9 cellular contexts compared by ENCODE assay signal in the genomic region with DNA sequence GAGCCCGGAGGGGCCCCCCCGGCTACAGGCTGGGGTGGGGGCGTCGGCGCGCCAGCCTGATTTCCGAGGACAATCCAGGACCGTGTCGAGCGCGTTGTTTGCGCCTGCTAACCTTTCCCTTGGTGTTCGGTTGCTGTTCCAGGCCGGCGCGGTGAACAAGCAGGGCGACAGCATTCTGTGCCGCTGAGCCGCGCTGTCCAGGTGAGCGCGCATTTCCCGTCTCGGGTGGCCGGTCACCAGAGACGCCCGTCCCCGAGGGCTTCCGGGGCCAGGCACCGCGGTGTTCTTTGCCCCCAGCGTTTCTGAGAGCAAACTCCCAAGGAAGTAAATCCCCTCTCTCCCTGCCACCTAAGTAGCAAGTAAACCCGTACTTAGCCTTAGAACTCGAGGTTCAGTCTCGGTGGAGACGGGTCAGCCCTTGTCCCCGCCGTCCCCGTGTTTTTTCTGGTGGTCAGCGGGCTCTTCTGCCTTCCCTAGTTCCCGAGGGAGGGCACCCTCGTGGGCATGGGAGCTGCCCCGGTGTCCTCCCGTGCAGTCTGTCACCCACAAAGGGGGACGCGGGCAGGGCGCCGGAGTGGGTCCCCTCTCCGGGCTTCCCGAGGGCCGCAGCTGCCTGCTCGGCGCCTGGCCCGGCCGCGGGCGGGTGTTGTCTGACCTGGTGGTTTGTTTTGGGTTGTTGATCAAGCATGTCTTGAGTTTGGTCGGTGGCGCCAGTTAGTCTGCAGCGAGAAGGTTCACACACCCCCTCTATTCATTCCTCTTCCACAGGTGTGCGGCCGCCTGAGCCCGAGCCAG. TPM values are rescaled to one million over a fixed set of nuclear protein-coding genes. Genes with fewer than 3 reads are reported as not detected.
DNase-seq lines count a peak whose midpoint lies in the region; ATAC-seq, FAIRE-seq and TF ChIP-seq lines count a peak whose summit lies in the region.
"Had no signal": no experiment of that assay in that cellular context is flagged by ENCODE, and none has a peak within 500 bp of the region (broad histone marks: within the 10 kb centered on the region; RNA-seq: fewer than 3 reads in every experiment).

No MANE protein-coding gene starts in this region.

- H4K20me1 ChIP-seq in endothelial cell of umbilical vein (replicated peaks; ENCODE audit: control insufficient read depth, extremely low read depth, insufficient read depth, low read length), result no peaks in the 10 kb centered on the region

- no TSS peak for BruUV-seq in endothelial cell of umbilical vein (replicated peaks; lab: Mats Ljungman, UMichigan)

- peaks cover 0 to 5% (median 5%) of the 10 kb centered on the region in 3 donors for H3K4me1 Mint-ChIP-seq in CD8-positive, alpha-beta memory T cell

- dilution Hi-C loops in endothelial cell of umbilical vein (cut with MboI; ENCODE audit: extremely low pct_ligation_motif_present, low sequenced_read_pairs), result no loop called here

- no peak for TF ChIP-seq POLR2A in endothelial cell of umbilical vein (IDR thresholded peaks at IDR 0.05; ENCODE audit: low read depth, low read length)

- H3K27me3 ChIP-seq in endothelial cell of umbilical vein (ENCODE audit: control insufficient read depth in 2 of 2, insufficient read depth in 2 of 2, low read length in 2 of 2) (peaks cover 20 to 58% of the 10 kb centered on the region in 2 experiments), mucosa of stomach (ENCODE audit: control insufficient read depth, insufficient read depth, low read length) (no peaks in the 10 kb centered on the region)
- no peaks in the 10 kb centered on the region for H3K27me3 ChIP-seq in CD8-positive, alpha-beta memory T cell (ENCODE audit: insufficient read depth, low read length, poor library complexity, severe bottlenecking)

- no peak overlapping the region for H3K27ac Mint-ChIP-seq in CD8-positive, alpha-beta memory T cell

- no peak overlapping the region for H3K27ac ChIP-seq in endothelial cell of umbilical vein (ENCODE audit: insufficient read depth, low read depth, low read length)
- no peak overlapping the region for H3K27ac ChIP-seq in CD8-positive, alpha-beta memory T cell (ENCODE audit: low read depth, low read length)

- H3K36me3 ChIP-seq in endothelial cell of umbilical vein (ENCODE audit: control insufficient read depth in 2 of 2, extremely low read depth in 1 of 2, insufficient read depth in 2 of 2, low read length in 2 of 2) (no peaks in the 10 kb centered on the region), mucosa of stomach (ENCODE audit: control insufficient read depth, insufficient read depth, low read length) (no peaks in the 10 kb centered on the region)
- no peaks in the 10 kb centered on the region for H3K36me3 ChIP-seq in CD8-positive, alpha-beta memory T cell (ENCODE audit: insufficient read depth, low read length)

- peaks cover 0 to 5% (median 0%) of the 10 kb centered on the region in 3 donors for H3K36me3 Mint-ChIP-seq in CD8-positive, alpha-beta memory T cell

- H3K4me2 ChIP-seq in endothelial cell of umbilical vein (ENCODE audit: insufficient read depth, low read length), result no peak overlapping the region

- H3K79me2 ChIP-seq in endothelial cell of umbilical vein (ENCODE audit: control insufficient read depth, insufficient read depth, low read length), result no peaks in the 10 kb centered on the region

- no peaks in the 10 kb centered on the region for H3K9me1 ChIP-seq in endothelial cell of umbilical vein (replicated peaks; ENCODE audit: control insufficient read depth, extremely low read depth, insufficient read depth, low read length)

- FAIRE-seq in endothelial cell of umbilical vein (lab: Jason Lieb, UNC), result no peak

- intact Hi-C loops in endothelial cell of umbilical vein (cut with micrococcal nuclease), result no loop called here

- H3K4me3 ChIP-seq in endothelial cell of umbilical vein (replicated peaks in 1 of 3; ENCODE audit: insufficient read depth in 1 of 3, low read depth in 1 of 3, low read length in 3 of 3) (no peak overlapping the region), mucosa of stomach (ENCODE audit: low read length) (peak overlapping the region; percentile 71)
- H3K4me3 ChIP-seq in CD8-positive, alpha-beta memory T cell (ENCODE audit: low read length), result no peak overlapping the region

- H3K27me3 Mint-ChIP-seq in CD8-positive, alpha-beta memory T cell, result peaks cover 33 to 59% of the 10 kb centered on the region in 2 donors

- CTCF ChIA-PET in endothelial cell of umbilical vein (lab: Charles Lee), result no interaction called here
- CTCF ChIA-PET in CD8-positive, alpha-beta memory T cell (lab: Charles Lee), result no interaction called here

- H3K9me3 ChIP-seq in endothelial cell of umbilical vein (replicated peaks; ENCODE audit: control insufficient read depth, insufficient read depth, low read length) (no peaks in the 10 kb centered on the region), mucosa of stomach (ENCODE audit: control insufficient read depth, low read length) (no peaks in the 10 kb centered on the region)
- H3K9me3 ChIP-seq in CD8-positive, alpha-beta memory T cell (ENCODE audit: low read length), result no peaks in the 10 kb centered on the region

- TF ChIP-seq CTCF in endothelial cell of umbilical vein (IDR thresholded peaks at IDR 0.05; ENCODE audit: extremely low read depth in 1 of 2, insufficient read depth in 1 of 2, low read depth in 1 of 2, low read length in 2 of 2), result no peak

- H3K9me3 Mint-ChIP-seq in CD8-positive, alpha-beta memory T cell, result peaks cover 0 to 13% (median 4%) of the 10 kb centered on the region in 5 donors

- no peak overlapping the region for H3K9ac ChIP-seq in endothelial cell of umbilical vein (replicated peaks; ENCODE audit: extremely low read depth, insufficient read depth, low read length)
- H3K9ac ChIP-seq in mucosa of stomach (ENCODE audit: low read length), result peak overlapping the region; percentile 91

- POLR2A ChIA-PET in endothelial cell of umbilical vein (lab: Charles Lee), result no interaction called here
- POLR2A ChIA-PET in CD8-positive, alpha-beta memory T cell (lab: Charles Lee), result no interaction called here

- H3K4me3 Mint-ChIP-seq in CD8-positive, alpha-beta memory T cell, result peak overlapping the region in 1 of 7 donors; percentile 9

- ATAC-seq in HG02938 (IDR thresholded peaks at IDR 0.05; ENCODE audit: unreplicated experiment), result no peak

- DNase-seq in activated CD4-positive, alpha-beta T cell treated with anti-CD3 and anti-CD28 coated beads for 48 hours, result peak; percentile 2
- DNase-seq in activated CD4-positive, alpha-beta T cell treated with anti-CD3 and anti-CD28 coated beads for 1 hour, result no peak
- DNase-seq in NCI-H446 treated with DMSO at 0.1 percent for 48 hours (lab: John Stamatoyannopoulos, UW) (peak; percentile 14), endothelial cell of umbilical vein (ENCODE audit: low read depth, low spot score) (no peak), AML-193 (lab: John Stamatoyannopoulos, UW) (no peak)
- no peak for DNase-seq in CD8-positive, alpha-beta memory T cell
- DNase-seq: DND-41 had no signal

- no peaks in the 10 kb centered on the region for H3K4me1 ChIP-seq in endothelial cell of umbilical vein (ENCODE audit: control insufficient read depth, extremely low read depth, insufficient read depth, low read length)
- H3K4me1 ChIP-seq in mucosa of stomach (ENCODE audit: control insufficient read depth, insufficient read depth, low read length), result no peaks in the 10 kb centered on the region
- no peaks in the 10 kb centered on the region for H3K4me1 ChIP-seq in CD8-positive, alpha-beta memory T cell (ENCODE audit: insufficient read depth, low read length)

- H2AFZ ChIP-seq in endothelial cell of umbilical vein (ENCODE audit: low read depth, low read length), result no peak overlapping the region

TF ChIP-seq in endothelial cell of umbilical vein, 7 proteins besides CTCF, POLR2A, EP300 and RAD21:
- no peak for TF ChIP-seq GATA2 (IDR thresholded peaks at IDR 0.05; ENCODE audit: insufficient read depth, insufficient read length, low read depth, low read length)
- peak; percentile 83 for TF ChIP-seq EZH2 (IDR thresholded peaks at IDR 0.05; ENCODE audit: borderline replicate concordance, low read depth, low read length, severe bottlenecking)

RNA-seq across cellular contexts. Expression of gene ID4, which starts 1.5 kb away (rescaled TPM):
- total RNA-seq in endothelial cell of umbilical vein, result not detected in 2 replicates
- polyA plus RNA-seq in endothelial cell of umbilical vein, result not detected in 2 replicates
- not detected in 2 replicates for polyA plus RNA-seq in endothelial cell of umbilical vein (2011; cell fraction: cytosol; rRNA removed)
- polyA plus RNA-seq in endothelial cell of umbilical vein (2011; cell fraction: nucleus; rRNA removed), result not detected in 2 replicates
- not detected in 2 replicates for polyA plus RNA-seq in endothelial cell of umbilical vein (2012)
- not detected in 2 replicates for polyA minus RNA-seq in endothelial cell of umbilical vein
- polyA minus RNA-seq in endothelial cell of umbilical vein (2011; cell fraction: cytosol; rRNA and poly(A)+ RNA removed), result not detected
- polyA minus RNA-seq in endothelial cell of umbilical vein (2011; cell fraction: nucleus; rRNA and poly(A)+ RNA removed), result not detected in 2 replicates
- total RNA-seq in CD8-positive, alpha-beta memory T cell, result not detected
- polyA plus RNA-seq in CD8-positive, alpha-beta memory T cell, result not detected

Comparison
In these comparisons a context has a peak if more than half of its experiments do, and no peak if none do; other contexts are left out.
1. DNase-seq: peak in activated CD4-positive, alpha-beta T cell treated with anti-CD3 and anti-CD28 coated beads for 48 hours (single experiment) and NCI-H446 treated with DMSO at 0.1 percent for 48 hours (single experiment); none in activated CD4-positive, alpha-beta T cell treated with anti-CD3 and anti-CD28 coated beads for 1 hour (single experiment), endothelial cell of umbilical vein (single experiment), CD8-positive, alpha-beta memory T cell (0 of 5) and AML-193 (0 of 2).